Comparison of ENCODE assay signal across 1 cellular context in genomic region chr13:110485604-110486003, GRCh38.
TF ChIP-seq lines count a peak whose summit lies in the region.

No MANE protein-coding gene starts in this region.

TF ChIP-seq in HepG2, 621 proteins besides CTCF, POLR2A, EP300 and RAD21 (continued from another document and continues in another):
- TF ChIP-seq GLMP (CRISPR knock-in tag; IDR thresholded peaks at IDR 0.05; ENCODE audit: borderline replicate concordance): no peak
- peak; percentile 84 for TF ChIP-seq RARA (CRISPR knock-in tag; IDR thresholded peaks at IDR 0.05)
- no peak for TF ChIP-seq ATM (IDR thresholded peaks at IDR 0.05; ENCODE audit: borderline replicate concordance)
- 0 out of 2 replicates have a peak, but pooled peaks have one; percentile 26 for TF ChIP-seq ZBTB25 (CRISPR knock-in tag; IDR thresholded peaks at IDR 0.05)
- TF ChIP-seq RFX5 (IDR thresholded peaks at IDR 0.05; ENCODE audit: low read depth, low read length): no peak
- no peak for TF ChIP-seq GABPB1 (CRISPR knock-in tag; IDR thresholded peaks at IDR 0.05)
- no peak for TF ChIP-seq ZNF3 (CRISPR knock-in tag; IDR thresholded peaks at IDR 0.05)
- TF ChIP-seq SNAI1 (CRISPR knock-in tag; IDR thresholded peaks at IDR 0.05; ENCODE audit: borderline replicate concordance): no peak
- TF ChIP-seq USF2 (IDR thresholded peaks at IDR 0.05; ENCODE audit: low read depth, low read length): no peak
- TF ChIP-seq USF2 (CRISPR knock-in tag; IDR thresholded peaks at IDR 0.05; ENCODE audit: borderline replicate concordance): no peak
- TF ChIP-seq ZNF430 (CRISPR knock-in tag; IDR thresholded peaks at IDR 0.05): 0 out of 2 replicates have a peak, but pooled peaks have one; percentile 25
- no peak for TF ChIP-seq NR3C1 (CRISPR knock-in tag; IDR thresholded peaks at IDR 0.05)
- TF ChIP-seq ZBTB42 (CRISPR knock-in tag; IDR thresholded peaks at IDR 0.05): no peak
- no peak for TF ChIP-seq ZNF260 (CRISPR knock-in tag; IDR thresholded peaks at IDR 0.05; ENCODE audit: borderline replicate concordance, low read depth)
- no peak for TF ChIP-seq CERS6 (CRISPR knock-in tag; IDR thresholded peaks at IDR 0.05)
- no peak for TF ChIP-seq BATF2 (CRISPR knock-in tag; IDR thresholded peaks at IDR 0.05)
- TF ChIP-seq ZNF710 (CRISPR knock-in tag; IDR thresholded peaks at IDR 0.05; ENCODE audit: borderline replicate concordance): no peak
- no peak for TF ChIP-seq ZNF747 (CRISPR knock-in tag; IDR thresholded peaks at IDR 0.05; ENCODE audit: borderline replicate concordance)
- TF ChIP-seq ZSCAN30 (CRISPR knock-in tag; IDR thresholded peaks at IDR 0.05): no peak
- TF ChIP-seq ZNF281 (CRISPR knock-in tag; IDR thresholded peaks at IDR 0.05; ENCODE audit: borderline replicate concordance): 0 out of 2 replicates have a peak, but pooled peaks have one; percentile 11
- no peak for TF ChIP-seq ZNF136 (CRISPR knock-in tag; IDR thresholded peaks at IDR 0.05; ENCODE audit: low read depth)
- no peak for TF ChIP-seq ATF2 (CRISPR knock-in tag; IDR thresholded peaks at IDR 0.05)
- no peak for TF ChIP-seq MXD4 (CRISPR knock-in tag; IDR thresholded peaks at IDR 0.05)
- TF ChIP-seq HNRNPH1 (optimal IDR thresholded peaks at IDR 0.05; ENCODE audit: low read depth, low read length): no peak
- TF ChIP-seq BRCA1 (CRISPR knock-in tag; IDR thresholded peaks at IDR 0.05): no peak
- no peak for TF ChIP-seq SP4 (CRISPR knock-in tag; IDR thresholded peaks at IDR 0.05)
- peak; percentile 38; the same call in 1 of the 2 replicates for TF ChIP-seq RXRA (CRISPR knock-in tag; IDR thresholded peaks at IDR 0.05)
- TF ChIP-seq KLF11 (CRISPR knock-in tag; IDR thresholded peaks at IDR 0.05): no peak
- no peak for TF ChIP-seq CEBPZ (IDR thresholded peaks at IDR 0.05; ENCODE audit: low read length)
- TF ChIP-seq HOXA3 (CRISPR knock-in tag; IDR thresholded peaks at IDR 0.05): 0 out of 2 replicates have a peak, but pooled peaks have one; percentile 22
- TF ChIP-seq ZNF512B (CRISPR knock-in tag; IDR thresholded peaks at IDR 0.05; ENCODE audit: borderline replicate concordance): no peak
- 0 out of 2 replicates have a peak, but pooled peaks have one; percentile 31 for TF ChIP-seq MEIS2 (CRISPR knock-in tag; IDR thresholded peaks at IDR 0.05)
- TF ChIP-seq CSRNP1 (CRISPR knock-in tag; IDR thresholded peaks at IDR 0.05): no peak
- TF ChIP-seq EZH2 (conservative IDR thresholded peaks at IDR 0.05; ENCODE audit: low read depth, low read length): no peak
- TF ChIP-seq ERF (CRISPR knock-in tag; IDR thresholded peaks at IDR 0.05): peak; percentile 52; the same call in 1 of the 2 replicates
- TF ChIP-seq THAP8 (CRISPR knock-in tag; IDR thresholded peaks at IDR 0.05; ENCODE audit: borderline replicate concordance): no peak
- peak; percentile 76; the same call in 1 of the 2 replicates for TF ChIP-seq RXRB (CRISPR knock-in tag; IDR thresholded peaks at IDR 0.05; ENCODE audit: borderline replicate concordance)
- TF ChIP-seq FOSL2 (CRISPR knock-in tag; IDR thresholded peaks at IDR 0.05): peak; percentile 62
